Comparison of ENCODE assay signal across 9 cellular contexts in the genomic region with DNA sequence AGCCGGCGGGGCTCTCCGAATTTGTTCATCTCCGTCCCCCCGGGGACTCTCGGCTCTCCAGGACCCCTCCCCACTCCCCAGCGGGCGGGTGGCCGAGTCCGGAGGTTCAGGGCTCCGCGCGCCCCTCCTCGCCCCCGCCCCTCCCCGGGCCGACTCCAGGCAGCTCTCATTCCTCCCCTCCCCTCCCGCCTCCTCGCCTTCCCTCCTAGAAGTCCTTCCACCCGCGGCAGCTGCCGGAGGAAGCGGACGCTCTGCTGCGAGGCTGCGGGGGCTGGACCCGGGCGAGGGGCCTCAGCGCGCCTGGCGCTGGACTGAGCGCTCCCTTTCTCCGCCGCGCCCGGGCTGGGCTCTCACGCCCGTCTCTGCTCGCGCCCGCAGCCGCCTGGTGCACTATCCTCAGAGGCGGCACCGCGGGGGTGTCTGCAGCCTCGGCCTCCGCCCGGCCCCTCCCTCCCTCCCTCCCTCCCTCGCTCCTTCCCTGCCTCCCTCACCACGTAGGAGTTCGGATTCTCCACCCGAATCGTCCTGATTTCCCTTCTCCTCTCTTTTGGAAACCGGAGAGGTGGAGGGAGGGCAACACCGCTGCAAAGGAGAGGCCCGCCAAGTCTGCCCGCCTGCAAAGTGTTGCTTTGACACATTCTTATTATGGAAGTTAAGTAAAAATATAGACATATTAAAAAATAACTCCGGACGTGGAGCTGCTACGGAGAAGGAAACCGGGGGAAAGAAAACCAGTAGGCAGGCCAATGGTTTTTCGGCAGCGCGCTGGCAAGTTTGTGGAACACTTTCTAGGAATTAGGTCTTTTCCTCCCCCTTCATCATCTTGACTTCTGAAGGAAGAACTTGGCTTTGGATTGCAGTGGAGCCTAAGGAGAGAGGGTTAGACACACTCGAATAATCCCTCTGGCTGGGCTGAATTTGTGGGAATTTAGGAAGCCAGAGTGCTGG. TPM values are rescaled to one million over a fixed set of nuclear protein-coding genes. Genes with fewer than 3 reads are reported as not detected.
DNase-seq lines count a peak whose midpoint lies in the region; ATAC-seq, FAIRE-seq and TF ChIP-seq lines count a peak whose summit lies in the region.
"Had no signal": no experiment of that assay in that cellular context is flagged by ENCODE, and none has a peak within 500 bp of the region (broad histone marks: within the 10 kb centered on the region; RNA-seq: fewer than 3 reads in every experiment).

TSS of gene ROBO2 (plus strand) at position 494 of the 948 bp plus-strand sequence. CDS start 687 bp downstream, outside the sequence.

- POLR2A ChIA-PET in H1 (lab: Charles Lee; ENCODE audit: partially characterized antibody) = interaction anchor here (1.6 to 2.7 kb wide), 2 partner anchors 40 to 212 kb away, joined by 3 to 6 read pairs; no protein-coding TSS in a partner anchor

- H3K9ac ChIP-seq in H1 (replicated peaks in 1 of 4; ENCODE audit: extremely low read depth in 1 of 4, low read depth in 3 of 4, low read length in 3 of 4) = peak within 1 kb of the TSS in 3 of 4 experiments; percentile 8 to 44 (median 37); a peak in 5 of 7 replicates

- no peak for TF ChIP-seq RAD21 in H1 (IDR thresholded peaks at IDR 0.05 in 1 of 2, conservative IDR thresholded peaks at IDR 0.05 in 1 of 2; ENCODE audit: low read depth in 2 of 2, low read length in 2 of 2)

- WGBS in H1 (ENCODE audit: extremely low coverage in 1 of 2, insufficient coverage in 1 of 2, insufficient read length in 1 of 2, insufficient replicate concordance in 2 of 2, low coverage in 1 of 2, low lambda C conversion rate in 2 of 2, missing lambda C conversion rate in 1 of 2), 2 experiments = 1% methylated on average over 16 of the region's 65 CpGs; no CpG with 5 or more reads in 1 of the 2 experiments

- H3K4me2 ChIP-seq in H1 (ENCODE audit: insufficient read depth in 1 of 2, low read depth in 2 of 2, low read length in 2 of 2) = peak within 1 kb of the TSS; percentile 82 to 93

- H3K18ac ChIP-seq in H1 (ENCODE audit: extremely low read depth, low read length) = peak within 1 kb of the TSS; percentile 84

- CTCF ChIA-PET in H1 (lab: Charles Lee; ENCODE audit: partially characterized antibody) = interaction anchor here (1.1 to 3.5 kb wide), 8 partner anchors 11 to 306 kb away, joined by 3 to 16 read pairs (median 4); no protein-coding TSS in a partner anchor

- H3K36me3 ChIP-seq in H1 (ENCODE audit: control insufficient read depth in 2 of 4, insufficient read depth in 4 of 4, low read length in 3 of 4) (no peaks in the 10 kb centered on the region), mucosa of descending colon (ENCODE audit: low read depth) (no peaks in the 10 kb centered on the region)
- H3K36me3 ChIP-seq in effector memory CD4-positive, alpha-beta T cell (ENCODE audit: control insufficient read depth, insufficient read depth, low read length) = no peaks in the 10 kb centered on the region

- peak within 1 kb of the TSS; percentile 41; the same call in 1 of the 2 replicates for H4K8ac ChIP-seq in H1 (ENCODE audit: extremely low read depth, insufficient read depth, low read length)

- H3K79me2 ChIP-seq in H1 (ENCODE audit: control insufficient read depth in 1 of 2, insufficient read depth in 2 of 2, low read length in 2 of 2) = no peaks in the 10 kb centered on the region

- H2AFZ ChIP-seq in H1 (ENCODE audit: low read length) = peak within 1 kb of the TSS; percentile 94

- no peaks in the 10 kb centered on the region for H3K79me1 ChIP-seq in H1 (ENCODE audit: low read depth, low read length)

- TF ChIP-seq POLR2A in H1 (IDR thresholded peaks at IDR 0.05; ENCODE audit: control extremely low read depth in 1 of 2, low read depth in 2 of 2, low read length in 2 of 2) = peak in 1 of 2 experiments; percentile 51; a peak in 1 of 3 replicates

- peak within 1 kb of the TSS; percentile 27 for H3K4ac ChIP-seq in H1 (replicated peaks; ENCODE audit: insufficient read length, low read depth, low read length)

- no peak for TF ChIP-seq CTCF in H1 (IDR thresholded peaks at IDR 0.05; ENCODE audit: control extremely low read depth in 1 of 3, insufficient read depth in 1 of 3, low read depth in 1 of 3, low read length in 3 of 3)
- TF ChIP-seq CTCF in mucosa of descending colon (IDR thresholded peaks at IDR 0.05) = no peak

- DNase-seq in EL (peak; percentile 11), NCI-H524 (lab: John Stamatoyannopoulos, UW) (peak; percentile 59 to 71), H1 (ENCODE audit: low read depth in 1 of 2, low spot score in 2 of 2) (peak in 1 of 2 experiments; percentile 82), mucosa of descending colon (peak; percentile 21 to 42 (median 35)), cortex of kidney (lab: John Stamatoyannopoulos, UW) (no peak)
- DNase-seq in effector memory CD4-positive, alpha-beta T cell = no peak
- DNase-seq in stimulated activated CD8-positive, alpha-beta memory T cell treated with anti-CD3 and anti-CD28 coated beads, Interleukin-4, amount 100 ng/mL, for 48 hours = no peak

- H2BK120ac ChIP-seq in H1 (replicated peaks; ENCODE audit: low read depth, low read length) = peak within 1 kb of the TSS; percentile 34

- peak within 1 kb of the TSS; percentile 61; the same call in 1 of the 2 replicates for H2BK12ac ChIP-seq in H1 (ENCODE audit: low read depth, low read length)

- TF ChIP-seq EP300 in H1 (IDR thresholded peaks at IDR 0.05; ENCODE audit: borderline replicate concordance in 1 of 2, low read depth in 2 of 2, low read length in 2 of 2) = no peak

- H3K56ac ChIP-seq in H1 (replicated peaks; ENCODE audit: insufficient read length, low read depth, low read length) = no peak within 1 kb of the TSS

- no peak within 1 kb of the TSS; the same call in 1 of the 2 replicates for H2BK5ac ChIP-seq in H1 (ENCODE audit: low read depth, low read length)

- peaks cover 0 to 9% (median 5%) of the 10 kb centered on the region in 4 experiments; a peak in 5 of 7 replicates for H3K4me1 ChIP-seq in H1 (replicated peaks in 1 of 4; ENCODE audit: control insufficient read depth in 3 of 4, insufficient read depth in 4 of 4, low read length in 3 of 4)
- peaks cover 6% of the 10 kb centered on the region for H3K4me1 ChIP-seq in mucosa of descending colon (ENCODE audit: low read depth)
- H3K4me1 ChIP-seq in effector memory CD4-positive, alpha-beta T cell (ENCODE audit: control insufficient read depth, insufficient read depth, low read length, poor library complexity, severe bottlenecking) = no peaks in the 10 kb centered on the region

- no peak within 1 kb of the TSS for H4K5ac ChIP-seq in H1 (ENCODE audit: insufficient read length, low read depth, low read length)

- H2AK5ac ChIP-seq in H1 (ENCODE audit: low read depth, low read length) = no peak within 1 kb of the TSS

- ATAC-seq in mucosa of descending colon = peak; percentile 58
- ATAC-seq in HG03095 (IDR thresholded peaks at IDR 0.05; ENCODE audit: unreplicated experiment) = no peak

- FAIRE-seq in H1 (lab: Jason Lieb, UNC) = no peak

- peak within 1 kb of the TSS; percentile 78 to 89 (median 82) for H3K4me3 ChIP-seq in H1 (ENCODE audit: extremely low read depth in 1 of 4, insufficient read depth in 2 of 4, low read depth in 3 of 4, low read length in 4 of 4)
- H3K4me3 ChIP-seq in mucosa of descending colon = no peak within 1 kb of the TSS
- no peak within 1 kb of the TSS for H3K4me3 ChIP-seq in effector memory CD4-positive, alpha-beta T cell (ENCODE audit: insufficient read depth, low read depth, low read length, poor library complexity, severe bottlenecking)

- H2BK20ac ChIP-seq in H1 (ENCODE audit: low read length) = 0 out of 2 replicates have a peak within 1 kb of the TSS, but pooled peaks have one; percentile 93

- peak within 1 kb of the TSS; percentile 11 for H4K91ac ChIP-seq in H1 (replicated peaks; ENCODE audit: insufficient read length, low read length)

- H4K20me1 ChIP-seq in H1 (replicated peaks in 1 of 2; ENCODE audit: control insufficient read depth in 1 of 2, insufficient read depth in 2 of 2, low read length in 2 of 2) = no peaks in the 10 kb centered on the region

- H3K23me2 ChIP-seq in H1 (ENCODE audit: low read depth, low read length) = peaks cover 15% of the 10 kb centered on the region

- H2BK15ac ChIP-seq in H1 (ENCODE audit: low read length) = peak within 1 kb of the TSS; percentile 34; the same call in 1 of the 2 replicates

- peaks cover 0 to 6% (median 5%) of the 10 kb centered on the region in 4 experiments; a peak in 5 of 7 replicates for H3K27me3 ChIP-seq in H1 (replicated peaks in 1 of 4; ENCODE audit: control insufficient read depth in 3 of 4, extremely low read depth in 1 of 4, insufficient read depth in 3 of 4, low read length in 3 of 4)
- H3K27me3 ChIP-seq in effector memory CD4-positive, alpha-beta T cell (replicated peaks; ENCODE audit: control insufficient read depth, insufficient read depth, low read length, poor library complexity, severe bottlenecking) = peaks cover 6% of the 10 kb centered on the region

- H3K23ac ChIP-seq in H1 (ENCODE audit: insufficient read length) = no peak within 1 kb of the TSS

- intact Hi-C loops in mucosa of descending colon (cut with DNase I, micrococcal nuclease) = loop anchor here (2.0 to 5.0 kb wide), 2 partner anchors 212 to 215 kb away; no protein-coding TSS in a partner anchor

- no peak within 1 kb of the TSS for H3K14ac ChIP-seq in H1 (ENCODE audit: insufficient read length)

- H3K9me3 ChIP-seq in H1 (ENCODE audit: insufficient read depth in 2 of 2, low read depth in 1 of 2, low read length in 1 of 2) (no peaks in the 10 kb centered on the region), mucosa of descending colon (no peaks in the 10 kb centered on the region)
- no peaks in the 10 kb centered on the region for H3K9me3 ChIP-seq in effector memory CD4-positive, alpha-beta T cell (ENCODE audit: control insufficient read depth, low read length)

- H3K27ac ChIP-seq in H1 (ENCODE audit: low read depth, low read length) = no peak within 1 kb of the TSS
- no peak within 1 kb of the TSS for H3K27ac ChIP-seq in effector memory CD4-positive, alpha-beta T cell (ENCODE audit: insufficient read depth, low read length, poor library complexity, severe bottlenecking)
- H3K27ac ChIP-seq: HL-60 had no signal

TF ChIP-seq in H1, 55 proteins besides CTCF, POLR2A, EP300 and RAD21 (continues in another document):
- TF ChIP-seq EGR1 (IDR thresholded peaks at IDR 0.05; ENCODE audit: borderline replicate concordance, low read depth, low read length) (peak; percentile 57; the same call in 1 of the 2 replicates), JUN (IDR thresholded peaks at IDR 0.05; ENCODE audit: low read depth, low read length) (no peak), KDM1A (IDR thresholded peaks at IDR 0.05; ENCODE audit: borderline replicate concordance, low read length) (no peak)

RNA-seq across cellular contexts. Expression of gene ROBO2, which starts in this region (rescaled TPM):
- total RNA-seq in H1 (2021; fragmentation: NEBNext Ultra II Directional; extraction: Animal tissue kit (Norgen Biotek cat#: 25700)) = 2.0 and 2.9 TPM in 2 replicates
- polyA plus RNA-seq in H1 (2011; rRNA removed) = 1.1 and 1.5 TPM in 2 replicates
- polyA plus RNA-seq in H1 (2011; cell fraction: cytosol; rRNA removed) = 1.8 TPM
- polyA plus RNA-seq in H1 (2011; cell fraction: nucleus; rRNA removed) = 4.2 TPM
- polyA plus RNA-seq in H1 (2012, experiment 1 of 2) = 3.3 to 4.6 TPM (median 3.8 TPM) in 4 replicates
- 0.13 TPM for polyA plus RNA-seq in H1 (2012, experiment 2 of 2)
- polyA plus RNA-seq in H1 (2013, experiment 1 of 2) = 7.5 TPM
- polyA plus RNA-seq in H1 (2013, experiment 2 of 2) = 6.3 TPM
- polyA minus RNA-seq in H1 (2011; rRNA and poly(A)+ RNA removed) = 4.8 and 14.9 TPM in 2 replicates
- 3.1 TPM for polyA minus RNA-seq in H1 (2011; cell fraction: cytosol; rRNA and poly(A)+ RNA removed)
- polyA minus RNA-seq in H1 (2011; cell fraction: nucleus; rRNA and poly(A)+ RNA removed) = 14.1 TPM
- total RNA-seq in mucosa of descending colon = 1 to 10 TPM; 1.3 to 2.1 (median 1.4) TPM

Comparison
In these comparisons a context has a peak if more than half of its experiments do, and no peak if none do; other contexts are left out.
1. DNase-seq: peak in EL (single experiment), NCI-H524 (2 of 2) and mucosa of descending colon (3 of 3); none in effector memory CD4-positive, alpha-beta T cell (0 of 3), stimulated activated CD8-positive, alpha-beta memory T cell treated with anti-CD3 and anti-CD28 coated beads, Interleukin-4, amount 100 ng/mL, for 48 hours (single experiment) and cortex of kidney (single experiment).
2. H3K4me3 ChIP-seq: peak in H1 (4 of 4); none in mucosa of descending colon (single experiment) and effector memory CD4-positive, alpha-beta T cell (single experiment).